In the genomic region with DNA sequence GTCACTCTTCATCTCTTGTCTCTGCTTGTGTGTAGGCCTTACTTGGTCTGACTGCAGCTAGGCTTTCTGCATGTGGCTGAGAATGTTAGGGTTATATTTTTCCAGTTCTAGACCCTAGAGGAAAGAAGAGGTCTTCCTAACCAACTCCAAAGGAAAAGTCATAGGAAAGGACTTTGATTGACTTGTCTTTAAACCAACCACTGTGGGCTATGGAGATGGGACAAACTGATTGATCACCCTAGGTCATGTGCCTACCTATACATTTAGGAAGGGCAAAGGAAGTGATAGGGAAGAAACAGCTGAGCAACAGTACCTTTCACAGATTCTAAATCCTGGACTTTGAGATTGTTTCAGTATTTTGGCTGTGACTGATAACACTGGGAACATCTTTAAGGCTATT, we compare ENCODE assay signal across 8 cellular contexts.
"Had no signal": no experiment of that assay in that cellular context is flagged by ENCODE, and none has a peak within 500 bp of the region (broad histone marks: within the 10 kb centered on the region; RNA-seq: fewer than 3 reads in every experiment).

No MANE protein-coding gene starts in this region.

- H3K27ac Mint-ChIP-seq: IgD-negative memory B cell had no signal

- H2AFZ ChIP-seq: GM23248 had no signal

- H3K4me3 Mint-ChIP-seq: IgD-negative memory B cell had no signal

- DNase-seq: GM23248, GOT3, H7, KG1 had no signal

- H3K27ac ChIP-seq: GM23248 had no signal

- H3K36me3 ChIP-seq: HAP-1 had no signal

- FAIRE-seq: HTR-8/SVneo had no signal

- H3K27me3 Mint-ChIP-seq: IgD-negative memory B cell had no signal

- H3K9me3 ChIP-seq: HAP-1 had no signal

- H3K4me1 ChIP-seq: HAP-1 had no signal

- H3K9me3 Mint-ChIP-seq: IgD-negative memory B cell had no signal

- ATAC-seq: HCT116 had no signal

- H3K9ac ChIP-seq: GM23248 had no signal

- H3K4me3 ChIP-seq: GM23248, HAP-1 had no signal
